ENCODE assay signal across 24 cellular contexts in genomic region chr13:49084961-49085360, GRCh38.
"Had no signal": no experiment of that assay in that cellular context is flagged by ENCODE, and none has a peak within 500 bp of the region (broad histone marks: within the 10 kb centered on the region; RNA-seq: fewer than 3 reads in every experiment).

No MANE protein-coding gene starts in this region.

- H3K4me1 Mint-ChIP-seq: activated naive CD4-positive, alpha-beta T cell treated with anti-CD3 and anti-CD28 coated beads, Interleukin-2, amount 10 ng/mL, durations not matched to agents 7 days and 5 days had no signal

- H3K27ac Mint-ChIP-seq: activated B cell treated with CpG ODN at 0.5 μM for 24 hours; activated CD4-positive, alpha-beta memory T cell treated with anti-CD3 and anti-CD28 coated beads, Interleukin-2, amount 10 ng/mL, durations not matched to agents 7 days and 5 days; activated naive CD4-positive, alpha-beta T cell treated with anti-CD3 and anti-CD28 coated beads, Interleukin-2, amount 10 ng/mL, durations not matched to agents 7 days and 5 days; activated naive CD8-positive, alpha-beta T cell treated with anti-CD3 and anti-CD28 coated beads for 36 hours; activated T-helper 17 cell treated with anti-CD3 and anti-CD28 coated beads, Interleukin-2, amount 50 U/mL, for 72 hours; T-helper 17 cell had no signal

- H3K36me3 ChIP-seq: brain microvascular endothelial cell had no signal

- H3K4me3 Mint-ChIP-seq: activated B cell treated with CpG ODN at 0.5 μM for 24 hours; activated CD4-positive, alpha-beta memory T cell treated with anti-CD3 and anti-CD28 coated beads, Interleukin-2, amount 10 ng/mL, durations not matched to agents 7 days and 5 days; activated naive CD4-positive, alpha-beta T cell treated with anti-CD3 and anti-CD28 coated beads, Interleukin-2, amount 10 ng/mL, durations not matched to agents 7 days and 5 days; activated naive CD8-positive, alpha-beta T cell treated with anti-CD3 and anti-CD28 coated beads for 36 hours; activated T-helper 17 cell treated with anti-CD3 and anti-CD28 coated beads, Interleukin-2, amount 50 U/mL, for 72 hours; T-helper 17 cell had no signal

- H3K27ac ChIP-seq: brain microvascular endothelial cell, KMS-11 had no signal

- H3K27me3 ChIP-seq: brain microvascular endothelial cell had no signal

- DNase-seq: activated B cell treated with CpG ODN at 0.5 μM for 24 hours; activated CD4-positive, alpha-beta memory T cell treated with anti-CD3 and anti-CD28 coated beads, Interleukin-2, amount 10 ng/mL, durations not matched to agents 7 days and 5 days; activated CD4-positive, alpha-beta T cell treated with anti-CD3 and anti-CD28 coated beads, Interleukin-2, amount 50 U/mL, for 1 hour; activated gamma-delta T cell; activated naive CD4-positive, alpha-beta T cell treated with anti-CD3 and anti-CD28 coated beads, Interleukin-2, amount 10 ng/mL, durations not matched to agents 7 days and 5 days; activated naive CD8-positive, alpha-beta T cell treated with anti-CD3 and anti-CD28 coated beads for 36 hours; activated T-cell treated with anti-CD3 and anti-CD28 coated beads for 4 hours; activated T-cell treated with anti-CD3 and anti-CD28 coated beads, Interleukin-2, amount 50 U/mL, for 48 hours; brain microvascular endothelial cell; caudate nucleus; NCI-H1105; NCI-H1436; NCI-H1694 treated with DMSO at 0.1 percent for 48 hours; NCI-H2029 treated with DMSO at 0.1 percent for 48 hours; NCI-H345; NCI-H510A; NCI-H526 treated with DMSO at 0.1 percent for 48 hours; NCI-H82; PC-3; SIG-M5; T-helper 17 cell; T-helper 9 cell had no signal

- H3K4me2 ChIP-seq: KMS-11 had no signal

- H3K9ac ChIP-seq: KMS-11 had no signal

- H3K9me3 Mint-ChIP-seq: activated B cell treated with CpG ODN at 0.5 μM for 24 hours; activated CD4-positive, alpha-beta memory T cell treated with anti-CD3 and anti-CD28 coated beads, Interleukin-2, amount 10 ng/mL, durations not matched to agents 7 days and 5 days; activated naive CD4-positive, alpha-beta T cell treated with anti-CD3 and anti-CD28 coated beads, Interleukin-2, amount 10 ng/mL, durations not matched to agents 7 days and 5 days; activated naive CD8-positive, alpha-beta T cell treated with anti-CD3 and anti-CD28 coated beads for 36 hours; activated T-helper 17 cell treated with anti-CD3 and anti-CD28 coated beads, Interleukin-2, amount 50 U/mL, for 72 hours had no signal

- H3K27me3 Mint-ChIP-seq: activated B cell treated with CpG ODN at 0.5 μM for 24 hours; activated CD4-positive, alpha-beta memory T cell treated with anti-CD3 and anti-CD28 coated beads, Interleukin-2, amount 10 ng/mL, durations not matched to agents 7 days and 5 days; activated naive CD4-positive, alpha-beta T cell treated with anti-CD3 and anti-CD28 coated beads, Interleukin-2, amount 10 ng/mL, durations not matched to agents 7 days and 5 days; activated naive CD8-positive, alpha-beta T cell treated with anti-CD3 and anti-CD28 coated beads for 36 hours; activated T-helper 17 cell treated with anti-CD3 and anti-CD28 coated beads, Interleukin-2, amount 50 U/mL, for 72 hours; T-helper 17 cell had no signal
